Comparison of ENCODE assay signal across 13 cellular contexts in the genomic region with DNA sequence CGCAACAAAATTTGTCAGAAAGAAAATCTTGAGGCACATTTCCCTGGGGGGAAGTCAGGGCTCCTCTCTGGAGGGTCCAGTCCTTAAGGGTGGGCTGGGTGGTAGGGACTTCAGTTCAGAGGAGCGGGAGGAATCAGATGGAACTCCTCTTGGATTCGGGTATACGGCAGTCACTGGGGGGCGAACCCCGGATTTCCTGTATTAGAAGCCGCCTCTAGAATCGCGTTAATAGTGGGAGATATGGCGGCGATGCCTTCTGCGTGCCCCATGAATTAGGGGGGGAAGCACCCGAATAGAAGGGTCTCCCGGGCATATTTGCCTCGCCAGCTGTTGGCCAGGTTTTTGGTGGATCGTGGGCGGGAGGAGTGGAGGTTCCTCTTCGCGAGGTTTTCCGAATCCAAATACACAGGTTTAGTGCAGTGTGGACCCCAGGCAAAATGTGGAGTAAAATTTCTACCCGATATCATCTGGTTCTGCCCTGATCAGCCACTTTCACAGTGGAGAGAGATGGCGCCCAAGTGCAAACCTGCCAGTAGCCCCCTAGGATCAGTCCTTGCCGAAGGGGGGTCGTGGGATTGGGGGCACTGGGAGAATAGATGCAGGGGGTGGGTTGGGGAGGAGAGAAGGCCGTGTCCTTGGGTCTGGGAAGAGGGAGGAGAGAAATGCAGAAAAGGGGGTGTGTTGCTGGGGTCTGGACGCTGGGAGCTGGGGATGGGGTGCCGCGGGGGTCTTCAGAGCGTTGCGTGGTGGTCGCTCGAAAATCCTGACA. TPM values are rescaled to one million over a fixed set of nuclear protein-coding genes. Genes with fewer than 3 reads are reported as not detected.
A peak's percentile ranks its signal among the peaks of the same experiment; 100 is the strongest.
DNase-seq lines count a peak whose midpoint lies in the region; ATAC-seq and TF ChIP-seq lines count a peak whose summit lies in the region.
"Had no signal": no experiment of that assay in that cellular context is flagged by ENCODE, and none has a peak within 500 bp of the region (broad histone marks: within the 10 kb centered on the region; RNA-seq: fewer than 3 reads in every experiment).

No MANE protein-coding gene starts in this region.

- H3K9me3 ChIP-seq in vagina: no peaks in the 10 kb centered on the region

- peaks cover 4% of the 10 kb centered on the region for H3K4me1 ChIP-seq in vagina

- no peaks in the 10 kb centered on the region for H3K27me3 ChIP-seq in vagina

- peaks cover 0 to 13% (median 4%) of the 10 kb centered on the region in 9 donors for H3K9me3 Mint-ChIP-seq in naive thymus-derived CD8-positive, alpha-beta T cell

- DNase-seq in Right ventricle myocardium superior (peak; percentile 37), left cardiac atrium (no peak), caudate nucleus (lab: John Stamatoyannopoulos, UW) (no peak), vagina (ENCODE audit: extremely low spot score in 2 of 2) (no peak), SW 1271 (lab: John Stamatoyannopoulos, UW) (no peak), GM13976 (ENCODE audit: low spot score) (no peak)
- no peak for DNase-seq in naive thymus-derived CD8-positive, alpha-beta T cell
- no peak for DNase-seq in activated CD4-positive, alpha-beta T cell treated with anti-CD3 and anti-CD28 coated beads for 4 hours
- DNase-seq: activated CD8-positive, alpha-beta memory T cell treated with anti-CD3 and anti-CD28 coated beads, Interleukin-2, amount 50 U/mL, for 4 hours; GF-D8; NCI-H1417; NCI-H82; T-helper 2 cell had no signal

- ATAC-seq in Right ventricle myocardium superior (ENCODE audit: poor library complexity) (no peak), left cardiac atrium (no peak)
- no peak for ATAC-seq in naive thymus-derived CD8-positive, alpha-beta T cell

- peaks cover 0 to 6% (median 0%) of the 10 kb centered on the region in 3 donors for H3K36me3 Mint-ChIP-seq in naive thymus-derived CD8-positive, alpha-beta T cell

- H3K27ac ChIP-seq in caudate nucleus (ENCODE audit: low read depth, low read length) (peak overlapping the region; percentile 16), vagina (peak overlapping the region; percentile 79)

- POLR2A ChIA-PET in naive thymus-derived CD8-positive, alpha-beta T cell (lab: Charles Lee): no interaction called here

- peak overlapping the region; percentile 43 to 46 for H3K4me3 ChIP-seq in vagina

- no peak for TF ChIP-seq CTCF in vagina (IDR thresholded peaks at IDR 0.05)
- no peak for TF ChIP-seq CTCF in GM13976 (IDR thresholded peaks at IDR 0.05; ENCODE audit: borderline replicate concordance, control extremely low read depth, extremely low read depth, insufficient read depth, missing control alignments)

- in situ Hi-C loops in GM13976 (cut with MboI; ENCODE audit: low sequenced_read_pairs, unreplicated experiment): no loop called here

- TF ChIP-seq POLR2A in vagina (IDR thresholded peaks at IDR 0.05): no peak

- peak overlapping the region in 7 of 10 donors; percentile 4 to 62 (median 54) for H3K4me3 Mint-ChIP-seq in naive thymus-derived CD8-positive, alpha-beta T cell

- peaks cover 14 to 75% (median 41%) of the 10 kb centered on the region in 5 donors for H3K27me3 Mint-ChIP-seq in naive thymus-derived CD8-positive, alpha-beta T cell

- no peaks in the 10 kb centered on the region for H3K36me3 ChIP-seq in vagina

- H3K27ac Mint-ChIP-seq in naive thymus-derived CD8-positive, alpha-beta T cell: no peak overlapping the region

- peaks cover 2 to 17% (median 9%) of the 10 kb centered on the region in 4 donors for H3K4me1 Mint-ChIP-seq in naive thymus-derived CD8-positive, alpha-beta T cell

- intact Hi-C loops in Right ventricle myocardium superior (cut with DNase I): no loop called here
- intact Hi-C loops in left cardiac atrium (cut with DNase I): no loop called here
- intact Hi-C loops in vagina (cut with DNase I): no loop called here

RNA-seq across cellular contexts. Expression of gene MEG3, which starts 0.6 kb away (rescaled TPM):
- total RNA-seq in Right ventricle myocardium superior: 24.7 TPM
- 10 to 100 TPM; 24.7 to 26.3 TPM for total RNA-seq in left cardiac atrium
- total RNA-seq in naive thymus-derived CD8-positive, alpha-beta T cell: not detected
- not detected for polyA plus RNA-seq in naive thymus-derived CD8-positive, alpha-beta T cell
- total RNA-seq in vagina: 126 TPM

Comparison
In these comparisons a context has a peak if more than half of its experiments do, and no peak if none do; other contexts are left out.
1. RNA of gene MEG3, which starts 0.6 kb away (total RNA-seq): 126 TPM in vagina (single experiment), 24.7 to 26.3 TPM in left cardiac atrium and 24.7 TPM in Right ventricle myocardium superior (single experiment); not detected in naive thymus-derived CD8-positive, alpha-beta T cell; every median in the first group is over 10 times any median in the second.